In genomic region chr14:94125659-94126418, GRCh38 we compare ENCODE assay signal across 14 cellular contexts. TPM values are rescaled to one million over a fixed set of nuclear protein-coding genes. Genes with fewer than 3 reads are reported as not detected.
"Had no signal": no experiment of that assay in that cellular context is flagged by ENCODE, and none has a peak within 500 bp of the region (broad histone marks: within the 10 kb centered on the region; RNA-seq: fewer than 3 reads in every experiment).

No MANE protein-coding gene starts in this region.

- H3K27ac ChIP-seq: psoas muscle, suprapubic skin, VCaP had no signal

- H3K4me3 ChIP-seq: psoas muscle, suprapubic skin had no signal

- DNase-seq: activated CD8-positive, alpha-beta T cell treated with anti-CD3 and anti-CD28 coated beads for 36 hours; activated naive CD8-positive, alpha-beta T cell treated with anti-CD3 and anti-CD28 coated beads, Interleukin-2, amount 10 ng/mL, durations not matched to agents 7 days and 5 days; activated T-cell treated with anti-CD3 and anti-CD28 coated beads for 4 hours; naive thymus-derived CD4-positive, alpha-beta T cell; psoas muscle; stimulated activated CD4-positive, alpha-beta T cell treated with anti-CD3 and anti-CD28 coated beads, Interleukin-2, amount 100 ng/mL, for 24 hours; stimulated activated naive CD4-positive, alpha-beta T cell treated with Interleukin-2 at 50 U/mL for 16 hours; T1000 had no signal

- H3K27me3 Mint-ChIP-seq: activated CD8-positive, alpha-beta T cell treated with anti-CD3 and anti-CD28 coated beads for 36 hours had no signal

- H3K36me3 Mint-ChIP-seq: activated naive CD8-positive, alpha-beta T cell treated with anti-CD3 and anti-CD28 coated beads, Interleukin-2, amount 10 ng/mL, durations not matched to agents 7 days and 5 days had no signal

- H3K27ac Mint-ChIP-seq: activated CD8-positive, alpha-beta T cell treated with anti-CD3 and anti-CD28 coated beads for 36 hours; activated naive CD8-positive, alpha-beta T cell treated with anti-CD3 and anti-CD28 coated beads, Interleukin-2, amount 10 ng/mL, durations not matched to agents 7 days and 5 days had no signal

- H3K4me3 Mint-ChIP-seq: activated CD8-positive, alpha-beta T cell treated with anti-CD3 and anti-CD28 coated beads for 36 hours; activated naive CD8-positive, alpha-beta T cell treated with anti-CD3 and anti-CD28 coated beads, Interleukin-2, amount 10 ng/mL, durations not matched to agents 7 days and 5 days; naive thymus-derived CD4-positive, alpha-beta T cell had no signal

- ATAC-seq: activated CD8-positive, alpha-beta T cell treated with anti-CD3 and anti-CD28 coated beads for 36 hours; esophagus mucosa; naive thymus-derived CD4-positive, alpha-beta T cell; psoas muscle; sciatic nerve had no signal

RNA-seq across cellular contexts. Expression of gene PPP4R4, which starts 48.3 kb away (rescaled TPM):
- total RNA-seq: dermis microvascular lymphatic vessel endothelial cell, lung microvascular endothelial cell had no signal
